ENCODE assay signal across 13 cellular contexts in genomic region chr6:87334683-87335082, GRCh38. TPM values are rescaled to one million over a fixed set of nuclear protein-coding genes. Genes with fewer than 3 reads are reported as not detected.
"Had no signal": no experiment of that assay in that cellular context is flagged by ENCODE, and none has a peak within 500 bp of the region (broad histone marks: within the 10 kb centered on the region; RNA-seq: fewer than 3 reads in every experiment).

No MANE protein-coding gene starts in this region.

- H3K9me3 ChIP-seq: testis had no signal

- H3K27ac Mint-ChIP-seq: activated T-cell treated with anti-CD3 and anti-CD28 coated beads, Interleukin-2, amount 50 U/mL, for 72 hours; stimulated activated naive CD8-positive, alpha-beta T cell treated with anti-CD3 and anti-CD28 coated beads, Interleukin-15, Interleukin-2, amounts not matched to agents 100 ng/mL and 50 ng/mL, for 24 hours had no signal

- H3K27ac ChIP-seq: testis had no signal

- DNase-seq: activated CD8-positive, alpha-beta memory T cell treated with anti-CD3 and anti-CD28 coated beads, Interleukin-2, amount 50 U/mL, for 4 hours; activated CD8-positive, alpha-beta T cell treated with anti-CD3 and anti-CD28 coated beads for 36 hours; activated naive CD4-positive, alpha-beta T cell; activated T-cell treated with anti-CD3 and anti-CD28 coated beads, Interleukin-2, amount 50 U/mL, for 72 hours; effector memory CD4-positive, alpha-beta T cell; stimulated activated CD4-positive, alpha-beta T cell treated with anti-CD3 and anti-CD28 coated beads, Interleukin-4, amount 100 ng/mL, for 1 hour; stimulated activated CD8-positive, alpha-beta memory T cell treated with anti-CD3 and anti-CD28 coated beads, Interleukin-4, amount 100 ng/mL, for 48 hours; T1000; testis had no signal

- H3K4me3 ChIP-seq: testis had no signal

- H3K27me3 Mint-ChIP-seq: activated CD8-positive, alpha-beta T cell treated with anti-CD3 and anti-CD28 coated beads for 36 hours; stimulated activated naive CD8-positive, alpha-beta T cell treated with anti-CD3 and anti-CD28 coated beads, Interleukin-15, Interleukin-2, amounts not matched to agents 100 ng/mL and 50 ng/mL, for 24 hours had no signal

- H3K4me1 ChIP-seq: testis had no signal

- ATAC-seq: activated CD8-positive, alpha-beta T cell treated with anti-CD3 and anti-CD28 coated beads for 36 hours; activated T-cell treated with anti-CD3 and anti-CD28 coated beads, Interleukin-2, amount 50 U/mL, for 72 hours; left lobe of liver had no signal

- H3K27me3 ChIP-seq: testis had no signal

- H3K4me3 Mint-ChIP-seq: activated CD8-positive, alpha-beta T cell treated with anti-CD3 and anti-CD28 coated beads for 36 hours; activated T-cell treated with anti-CD3 and anti-CD28 coated beads, Interleukin-2, amount 50 U/mL, for 72 hours; stimulated activated naive CD8-positive, alpha-beta T cell treated with anti-CD3 and anti-CD28 coated beads, Interleukin-15, Interleukin-2, amounts not matched to agents 100 ng/mL and 50 ng/mL, for 24 hours had no signal

RNA-seq across cellular contexts. Expression of gene GJB7, which starts 5.6 kb away (rescaled TPM):
- total RNA-seq: activated CD8-positive, alpha-beta T cell treated with anti-CD3 and anti-CD28 coated beads for 36 hours; activated T-cell treated with anti-CD3 and anti-CD28 coated beads, Interleukin-2, amount 50 U/mL, for 72 hours; left lobe of liver; mesenteric fat pad had no signal
- polyA plus RNA-seq: neural cell had no signal
